In genomic region chr3:125918024-125918423, GRCh38 we compare ENCODE assay signal across 6 cellular contexts. TPM values are rescaled to one million over a fixed set of nuclear protein-coding genes. Genes with fewer than 3 reads are reported as not detected.
"Had no signal": no experiment of that assay in that cellular context is flagged by ENCODE, and none has a peak within 500 bp of the region (broad histone marks: within the 10 kb centered on the region; RNA-seq: fewer than 3 reads in every experiment).

No MANE protein-coding gene starts in this region.

RNA-seq across cellular contexts. Expression of gene ROPN1B, which starts 51.0 kb away (rescaled TPM):
- total RNA-seq: activated B cell treated with CpG ODN at 0.5 μM for 24 hours; activated CD4-positive, alpha-beta memory T cell treated with anti-CD3 and anti-CD28 coated beads for 36 hours; activated CD4-positive, alpha-beta T cell treated with anti-CD3 and anti-CD28 coated beads, Interleukin-2, amount 10 ng/mL, durations not matched to agents 24 days and 14 days; activated T-cell treated with anti-CD3 and anti-CD28 coated beads, Interleukin-2, amount 50 U/mL, for 4 hours; activated T-helper 2 cell treated with anti-CD3 and anti-CD28 coated beads, Interferon-gamma antibody, Interleukin-2, Interleukin-4, amounts not matched to agents 10 μg/mL and 5 μg/mL and 100 μg/mL, durations not matched to agents 14 hours and 24 hours and 36 hours; T-cell had no signal
